In the genomic region with DNA sequence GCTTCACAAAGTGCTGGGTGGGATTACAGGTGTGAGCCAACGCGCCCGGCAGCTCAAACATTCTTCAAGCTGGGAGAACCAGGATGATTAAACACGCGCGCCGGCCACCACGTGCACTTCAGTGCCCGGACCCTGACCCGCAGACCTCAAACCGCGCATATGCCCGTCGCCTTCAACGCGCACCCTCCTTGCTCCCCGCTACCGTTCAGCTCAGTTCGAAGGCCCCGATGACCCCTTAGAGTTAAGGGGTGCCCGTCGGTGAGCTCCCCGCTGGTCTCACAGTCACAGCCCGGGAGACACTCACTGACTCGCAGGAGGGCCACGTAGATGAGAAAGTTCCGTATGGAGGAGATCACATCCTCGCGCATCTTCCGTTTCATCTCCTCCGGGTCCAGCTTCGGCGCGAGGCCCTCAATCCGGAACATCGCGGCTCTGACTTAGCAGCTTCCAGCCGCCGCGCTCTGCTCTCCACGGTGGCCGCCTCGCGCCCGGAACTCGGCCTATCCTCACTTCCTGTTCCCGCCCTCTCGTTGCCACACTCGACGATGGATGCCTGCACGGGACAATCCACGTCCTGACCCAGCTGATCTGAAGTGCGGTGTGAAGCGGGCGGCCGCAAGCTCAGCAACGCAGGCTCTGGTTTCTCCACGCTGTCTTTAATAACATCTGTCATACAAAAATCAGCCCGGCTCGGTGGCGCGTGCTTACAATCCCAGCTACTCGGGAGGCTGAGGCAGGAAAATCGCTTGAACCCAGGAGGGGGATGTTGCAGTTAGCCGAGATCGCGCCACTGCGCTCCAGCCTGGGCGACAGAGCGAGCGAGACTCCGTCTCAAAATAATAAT, we compare ENCODE assay signal across 8 cellular contexts. TPM values are rescaled to one million over a fixed set of nuclear protein-coding genes. Genes with fewer than 3 reads are reported as not detected.
DNase-seq lines count a peak whose midpoint lies in the region; ATAC-seq and TF ChIP-seq lines count a peak whose summit lies in the region.

A gene (minus strand): TSS at position 490 of the 844 bp plus-strand sequence. CDS start 65 bp downstream, at position 425.

- ATAC-seq in GM19328 (IDR thresholded peaks at IDR 0.05; ENCODE audit: unreplicated experiment) (peak; percentile 90), HG03469 (IDR thresholded peaks at IDR 0.05; ENCODE audit: unreplicated experiment) (peak; percentile 72), left colon (peak; percentile 96)

- peak within 1 kb of the TSS; percentile 97 for H3K27ac ChIP-seq in BLaER1
- peak within 1 kb of the TSS; percentile 76 for H3K27ac ChIP-seq in colonic mucosa

- H3K36me3 ChIP-seq in BLaER1, result peaks cover 29% of the 10 kb centered on the region
- H3K36me3 ChIP-seq in colonic mucosa, result no peaks in the 10 kb centered on the region

- DNase-seq in NCI-H526 (lab: John Stamatoyannopoulos, UW) (peak; percentile 87 to 92), colonic mucosa (peak; percentile 96), left colon (peak; percentile 93 to 94)
- peak; percentile 98 for DNase-seq in activated CD4-positive, alpha-beta T cell treated with anti-CD3 and anti-CD28 coated beads, Interleukin-2, amount 10 ng/mL, durations not matched to agents 24 days and 14 days
- peak; percentile 94 for DNase-seq in stimulated activated CD4-positive, alpha-beta T cell treated with anti-CD3 and anti-CD28 coated beads, Interleukin-1b, Interleukin-23, amount 100 ng/mL, for 48 hours

- H3K36me3 Mint-ChIP-seq in activated CD4-positive, alpha-beta T cell treated with anti-CD3 and anti-CD28 coated beads, Interleukin-2, amount 10 ng/mL, durations not matched to agents 24 days and 14 days (ENCODE audit: low read depth), result peaks cover 37% of the 10 kb centered on the region

- peaks cover 16% of the 10 kb centered on the region for H3K27me3 Mint-ChIP-seq in activated CD4-positive, alpha-beta T cell treated with anti-CD3 and anti-CD28 coated beads, Interleukin-2, amount 10 ng/mL, durations not matched to agents 24 days and 14 days

- H3K4me1 ChIP-seq in BLaER1, result peaks cover 45% of the 10 kb centered on the region
- peaks cover 19% of the 10 kb centered on the region for H3K4me1 ChIP-seq in colonic mucosa

- no peaks in the 10 kb centered on the region for H3K9me3 Mint-ChIP-seq in activated CD4-positive, alpha-beta T cell treated with anti-CD3 and anti-CD28 coated beads, Interleukin-2, amount 10 ng/mL, durations not matched to agents 24 days and 14 days

- intact Hi-C loops in activated CD4-positive, alpha-beta T cell treated with anti-CD3 and anti-CD28 coated beads, Interleukin-2, amount 10 ng/mL, durations not matched to agents 24 days and 14 days (cut with micrococcal nuclease), result loop anchor here (1.0 to 5.0 kb wide), 8 partner anchors 16 to 470 kb away; a partner anchor contains a TSS
- intact Hi-C loops in colonic mucosa (cut with DNase I), result no loop called here
- intact Hi-C loops in left colon (cut with DNase I, micrococcal nuclease), result no loop called here

- H3K27me3 ChIP-seq in BLaER1 (no peaks in the 10 kb centered on the region), colonic mucosa (no peaks in the 10 kb centered on the region)

- peak within 1 kb of the TSS; percentile 99 for H3K27ac Mint-ChIP-seq in activated CD4-positive, alpha-beta T cell treated with anti-CD3 and anti-CD28 coated beads, Interleukin-2, amount 10 ng/mL, durations not matched to agents 24 days and 14 days

- H3K4me3 Mint-ChIP-seq in activated CD4-positive, alpha-beta T cell treated with anti-CD3 and anti-CD28 coated beads, Interleukin-2, amount 10 ng/mL, durations not matched to agents 24 days and 14 days, result peak within 1 kb of the TSS; percentile 97

- H3K4me1 Mint-ChIP-seq in activated CD4-positive, alpha-beta T cell treated with anti-CD3 and anti-CD28 coated beads, Interleukin-2, amount 10 ng/mL, durations not matched to agents 24 days and 14 days, result peaks cover 21% of the 10 kb centered on the region

- peak within 1 kb of the TSS; percentile 99 for H3K4me3 ChIP-seq in BLaER1
- H3K4me3 ChIP-seq in colonic mucosa, result peak within 1 kb of the TSS; percentile 95

- H3K9ac ChIP-seq in BLaER1 (peak within 1 kb of the TSS; percentile 98), colonic mucosa (ENCODE audit: low read depth in 2 of 2, low read length in 2 of 2) (peak within 1 kb of the TSS; percentile 90 to 99)

- TF ChIP-seq CTCF in colonic mucosa (IDR thresholded peaks at IDR 0.05), result no peak

- H4K20me1 ChIP-seq in BLaER1, result peaks cover 49% of the 10 kb centered on the region

- no peaks in the 10 kb centered on the region for H3K9me3 ChIP-seq in BLaER1
- no peaks in the 10 kb centered on the region for H3K9me3 ChIP-seq in colonic mucosa

- peak within 1 kb of the TSS; percentile 89 for H3K4me2 ChIP-seq in BLaER1

RNA-seq across cellular contexts. Expression of the gene that starts here (rescaled TPM):
- total RNA-seq in activated CD4-positive, alpha-beta T cell treated with anti-CD3 and anti-CD28 coated beads, Interleukin-2, amount 10 ng/mL, durations not matched to agents 24 days and 14 days, result 186 and 193 TPM in 2 replicates
- 100 to 1,000 TPM in 1 of 2 donors, 10 to 100 TPM in 1; 59.9 to 112 TPM for total RNA-seq in colonic mucosa
- 10 to 100 TPM; 49.1 to 58.5 TPM for total RNA-seq in left colon

Comparison
In these comparisons a context has a peak if more than half of its experiments do, and no peak if none do; other contexts are left out.
1. Peak in every context shown above with its lines: DNase-seq, ATAC-seq, H3K4me3 ChIP-seq and H3K27ac ChIP-seq.